ENCODE assay signal across 9 cellular contexts in genomic region chr4:151012836-151013235, GRCh38. TPM values are rescaled to one million over a fixed set of nuclear protein-coding genes. Genes with fewer than 3 reads are reported as not detected.
DNase-seq lines count a peak whose midpoint lies in the region; ATAC-seq and TF ChIP-seq lines count a peak whose summit lies in the region.
"Had no signal": no experiment of that assay in that cellular context is flagged by ENCODE, and none has a peak within 500 bp of the region (broad histone marks: within the 10 kb centered on the region; RNA-seq: fewer than 3 reads in every experiment).

No MANE protein-coding gene starts in this region.

- TF ChIP-seq CTCF in foreskin keratinocyte (conservative IDR thresholded peaks at IDR 0.05) = no peak

- POLR2A ChIA-PET in T-cell (lab: Charles Lee) = no interaction called here

- no peaks in the 10 kb centered on the region for H3K9me3 Mint-ChIP-seq in T-cell

- no peaks in the 10 kb centered on the region for H3K27me3 ChIP-seq in foreskin keratinocyte

- H3K27me3 Mint-ChIP-seq in T-cell = no peaks in the 10 kb centered on the region

- CTCF ChIA-PET in T-cell (lab: Charles Lee) = interaction anchor here (0.6 to 0.8 kb wide), 4 partner anchors 41 to 106 kb away, joined by 4 to 6 read pairs (median 4); no protein-coding TSS in a partner anchor

- ATAC-seq in T-cell (replicated peaks in 1 of 4) (no peak), foreskin keratinocyte (no peak), GM18498 (IDR thresholded peaks at IDR 0.05; ENCODE audit: unreplicated experiment) (no peak), GM21576 (IDR thresholded peaks at IDR 0.05; ENCODE audit: unreplicated experiment) (no peak)
- ATAC-seq in stimulated activated naive CD8-positive, alpha-beta T cell treated with anti-CD3 and anti-CD28 coated beads, Interleukin-15, Interleukin-2, amounts not matched to agents 100 U/mL and 50 U/mL, for 24 hours = no peak

- DNase-seq in activated CD8-positive, alpha-beta memory T cell treated with anti-CD3 and anti-CD28 coated beads for 24 hours = peak; percentile 55
- DNase-seq in activated CD8-positive, alpha-beta memory T cell treated with anti-CD3 and anti-CD28 coated beads, Interleukin-2, amount 50 U/mL, for 4 hours = no peak
- DNase-seq in T-cell (peak in 1 of 34 experiments; percentile 19), foreskin keratinocyte (peak; percentile 18 to 43), putamen (ENCODE audit: low spot score) (no peak)
- peak; percentile 26 for DNase-seq in stimulated activated naive CD8-positive, alpha-beta T cell treated with anti-CD3 and anti-CD28 coated beads, Interleukin-15, Interleukin-2, amounts not matched to agents 100 U/mL and 50 U/mL, for 24 hours
- DNase-seq: DMS153 had no signal

- peaks cover 31 to 39% (median 32%) of the 10 kb centered on the region in 3 donors for H3K4me1 Mint-ChIP-seq in T-cell

- H3K27ac Mint-ChIP-seq in T-cell = peak overlapping the region in 1 of 2 donors; percentile 2

- H3K36me3 Mint-ChIP-seq in T-cell = peaks cover 3% of the 10 kb centered on the region

- H3K4me1 ChIP-seq in foreskin keratinocyte = peaks cover 10% of the 10 kb centered on the region

- peak overlapping the region; percentile 73 to 100 (median 95) for H3K4me3 Mint-ChIP-seq in T-cell

- no peak overlapping the region for H3K27ac ChIP-seq in foreskin keratinocyte

RNA-seq across cellular contexts. Expression of gene LRBA, which starts 2.2 kb away (rescaled TPM):
- total RNA-seq in T-cell (10 to 100 TPM; 56.1 to 81.7 (median 56.9) TPM), foreskin keratinocyte (40.1 and 44.1 TPM in 2 replicates)
- 10.2 and 11.6 TPM in 2 replicates for polyA plus RNA-seq in foreskin keratinocyte

Comparison
In these comparisons a context has a peak if more than half of its experiments do, and no peak if none do; other contexts are left out.
1. DNase-seq: peak in activated CD8-positive, alpha-beta memory T cell treated with anti-CD3 and anti-CD28 coated beads for 24 hours (single experiment), foreskin keratinocyte (2 of 2) and stimulated activated naive CD8-positive, alpha-beta T cell treated with anti-CD3 and anti-CD28 coated beads, Interleukin-15, Interleukin-2, amounts not matched to agents 100 U/mL and 50 U/mL, for 24 hours (single experiment); none in activated CD8-positive, alpha-beta memory T cell treated with anti-CD3 and anti-CD28 coated beads, Interleukin-2, amount 50 U/mL, for 4 hours (single experiment) and putamen (single experiment).